ENCODE assay signal across 15 cellular contexts in the genomic region with DNA sequence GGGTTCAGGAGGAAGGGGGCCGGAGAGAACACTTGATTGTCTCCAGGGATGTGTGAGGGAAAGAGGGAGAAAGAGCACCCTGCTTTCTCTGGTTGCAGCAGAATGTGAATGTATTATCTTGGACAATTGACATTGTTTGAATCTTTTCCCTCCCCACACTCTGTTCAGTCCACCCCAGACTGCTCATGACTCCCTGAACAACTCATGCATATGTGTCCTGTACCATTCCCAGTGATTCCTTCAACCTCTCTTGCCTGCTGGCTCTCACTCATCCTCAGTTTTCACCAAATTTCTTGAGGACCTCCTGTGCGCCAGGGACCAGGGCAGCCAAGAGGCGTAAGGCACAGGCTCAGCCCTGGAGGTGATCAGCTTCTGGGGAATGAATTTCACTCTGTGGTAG. TPM values are rescaled to one million over a fixed set of nuclear protein-coding genes. Genes with fewer than 3 reads are reported as not detected.
DNase-seq lines count a peak whose midpoint lies in the region; ATAC-seq, FAIRE-seq and TF ChIP-seq lines count a peak whose summit lies in the region.
"Had no signal": no experiment of that assay in that cellular context is flagged by ENCODE, and none has a peak within 500 bp of the region (broad histone marks: within the 10 kb centered on the region; RNA-seq: fewer than 3 reads in every experiment).

No MANE protein-coding gene starts in this region.

- no peak overlapping the region for H3K14ac ChIP-seq in neuronal stem cell (ENCODE audit: low read length)

- H2BK5ac ChIP-seq in neuronal stem cell (ENCODE audit: low read length), result no peak overlapping the region

- BruUV-seq in HepG2 (replicated peaks; lab: Mats Ljungman, UMichigan), result no TSS peak

- H3K4me3 ChIP-seq in HepG2 (replicated peaks in 1 of 3; ENCODE audit: insufficient read depth in 1 of 3, low read depth in 2 of 3, low read length in 3 of 3) (no peak overlapping the region), right lobe of liver (no peak overlapping the region), bronchial epithelial cell (ENCODE audit: low read depth, low read length) (no peak overlapping the region), neuronal stem cell (ENCODE audit: low read length in 2 of 2) (no peak overlapping the region)
- H3K4me3 ChIP-seq: PC-9 had no signal

- no peak overlapping the region for H3K4me2 ChIP-seq in HepG2 (ENCODE audit: low read depth, low read length)
- H3K4me2 ChIP-seq in neuronal stem cell (ENCODE audit: insufficient read depth, low read length, poor library complexity, severe bottlenecking), result no peak overlapping the region
- H3K4me2 ChIP-seq: PC-9 had no signal

- ATAC-seq in HepG2 (peak; percentile 55), right lobe of liver (no peak), HG03196 (IDR thresholded peaks at IDR 0.05; ENCODE audit: unreplicated experiment) (no peak), GM21825 (IDR thresholded peaks at IDR 0.05; ENCODE audit: unreplicated experiment) (no peak)
- ATAC-seq: HCT116 had no signal

- peaks cover 56% of the 10 kb centered on the region for H3K4me1 ChIP-seq in HepG2 (ENCODE audit: insufficient read depth, low read length)
- H3K4me1 ChIP-seq in right lobe of liver, result no peaks in the 10 kb centered on the region
- H3K4me1 ChIP-seq in neuronal stem cell (ENCODE audit: control insufficient read depth in 2 of 2, insufficient read depth in 1 of 2, low read depth in 1 of 2, low read length in 2 of 2), result peaks cover 0 to 20% of the 10 kb centered on the region in 2 donors

- no peak for FAIRE-seq in HepG2 (lab: Jason Lieb, UNC)
- peak; percentile 79 for FAIRE-seq in bronchial epithelial cell (lab: Jason Lieb, UNC)

- H2BK12ac ChIP-seq in neuronal stem cell (ENCODE audit: low read length), result peak overlapping the region; percentile 2

- H3K36me3 ChIP-seq in HepG2 (replicated peaks in 1 of 2; ENCODE audit: control insufficient read depth in 1 of 2, insufficient read depth in 2 of 2, low read length in 2 of 2) (no peaks in the 10 kb centered on the region), right lobe of liver (no peaks in the 10 kb centered on the region), bronchial epithelial cell (ENCODE audit: control insufficient read depth, insufficient read depth, low read length) (no peaks in the 10 kb centered on the region), neuronal stem cell (replicated peaks in 1 of 2; ENCODE audit: control insufficient read depth in 2 of 2, insufficient read depth in 2 of 2, low read length in 2 of 2) (no peaks in the 10 kb centered on the region)

- no peak overlapping the region for H2AK5ac ChIP-seq in neuronal stem cell (ENCODE audit: low read depth, low read length)

- TF ChIP-seq POLR2A in HepG2 (IDR thresholded peaks at IDR 0.05; ENCODE audit: insufficient read depth in 1 of 2, low read depth in 2 of 2, low read length in 2 of 2), result no peak
- no peak for TF ChIP-seq POLR2A in right lobe of liver (IDR thresholded peaks at IDR 0.05)

- TF ChIP-seq CTCF in HepG2 (CRISPR knock-in tag; IDR thresholded peaks at IDR 0.05) (no peak), right lobe of liver (IDR thresholded peaks at IDR 0.05) (no peak), bronchial epithelial cell (IDR thresholded peaks at IDR 0.05; ENCODE audit: insufficient read depth, low read length, severe bottlenecking) (no peak)

- H2AFZ ChIP-seq in HepG2 (ENCODE audit: low read length) (peak overlapping the region; percentile 55), neuronal stem cell (ENCODE audit: low read length) (no peak overlapping the region)
- H2AFZ ChIP-seq: PC-9 had no signal

- no peak overlapping the region for H3K27ac ChIP-seq in HepG2 (ENCODE audit: extremely low read length, insufficient read depth, low read length)
- H3K27ac ChIP-seq in right lobe of liver, result no peak overlapping the region
- H3K27ac ChIP-seq in neuronal stem cell (replicated peaks; ENCODE audit: low read length), result no peak overlapping the region
- H3K27ac ChIP-seq: PC-9 had no signal

- in situ Hi-C loops in HepG2 (cut with HindIII; ENCODE audit: extremely low pct_ligation_motif_present, low pct_unique_long_range_greater_than_20kb), result no loop called here

- CTCF ChIA-PET in HepG2 (lab: Yijun Ruan, JAX; ENCODE audit: low intra/inter-chr PET ratio, low total read pairs), result no interaction called here

- H3K27me3 ChIP-seq in HepG2 (ENCODE audit: control insufficient read depth in 1 of 2, insufficient read depth in 2 of 2, low read length in 2 of 2), result no peaks in the 10 kb centered on the region
- H3K27me3 ChIP-seq in right lobe of liver, result no peaks in the 10 kb centered on the region
- H3K27me3 ChIP-seq in bronchial epithelial cell (ENCODE audit: control insufficient read depth, insufficient read depth, low read length), result no peaks in the 10 kb centered on the region
- no peaks in the 10 kb centered on the region for H3K27me3 ChIP-seq in neuronal stem cell (ENCODE audit: control insufficient read depth in 3 of 3, insufficient read depth in 3 of 3, low read depth in 1 of 3, low read length in 3 of 3)

- H4K20me1 ChIP-seq in HepG2 (ENCODE audit: insufficient read depth, low read length), result no peaks in the 10 kb centered on the region

- no peak overlapping the region for H3K4ac ChIP-seq in neuronal stem cell (ENCODE audit: low read length)

- intact Hi-C loops in HepG2 (cut with micrococcal nuclease; ENCODE audit: unreplicated experiment), result no loop called here
- intact Hi-C loops in right lobe of liver (cut with DNase I), result no loop called here

- no peak for TF ChIP-seq EP300 in HepG2 (IDR thresholded peaks at IDR 0.05; ENCODE audit: low read depth in 2 of 2, low read length in 2 of 2)
- TF ChIP-seq EP300 in HepG2 (CRISPR knock-in tag; IDR thresholded peaks at IDR 0.05; ENCODE audit: borderline replicate concordance), result 0 out of 2 replicates have a peak, but pooled peaks have one; percentile 16

- no peaks in the 10 kb centered on the region for H3K9me3 ChIP-seq in HepG2 (ENCODE audit: low read length)
- no peaks in the 10 kb centered on the region for H3K9me3 ChIP-seq in right lobe of liver
- H3K9me3 ChIP-seq in neuronal stem cell (replicated peaks in 1 of 2; ENCODE audit: control insufficient read depth in 2 of 2, insufficient read depth in 1 of 2, low read depth in 1 of 2, low read length in 2 of 2), result no peaks in the 10 kb centered on the region

- H3K23ac ChIP-seq in neuronal stem cell (ENCODE audit: low read depth, low read length, poor library complexity), result no peak overlapping the region

- H4K8ac ChIP-seq in neuronal stem cell (ENCODE audit: low read depth, low read length), result no peak overlapping the region

- H3K79me1 ChIP-seq in neuronal stem cell (ENCODE audit: low read depth, low read length), result no peaks in the 10 kb centered on the region

- peak overlapping the region; percentile 31 for H3K18ac ChIP-seq in neuronal stem cell (ENCODE audit: low read length)

- DNase-seq in HepG2 (ENCODE audit: low spot score), result no peak
- no peak for DNase-seq in right lobe of liver
- DNase-seq in bronchial epithelial cell (ENCODE audit: low read depth), result no peak
- no peak for DNase-seq in neuronal stem cell (ENCODE audit: low spot score)
- DNase-seq in activated T-cell treated with anti-CD3 and anti-CD28 coated beads, Interleukin-2, amount 50 U/mL, for 48 hours, result no peak
- DNase-seq: EL, Kasumi-1, NCI-H187, PC-9, T-helper 1 cell had no signal

- H3K79me2 ChIP-seq in HepG2 (ENCODE audit: insufficient read depth, low read length), result no peaks in the 10 kb centered on the region

- H2BK120ac ChIP-seq in neuronal stem cell (ENCODE audit: low read depth, low read length), result no peak overlapping the region

- H3K9ac ChIP-seq in HepG2 (ENCODE audit: insufficient read depth, low read depth, low read length) (no peak overlapping the region), neuronal stem cell (ENCODE audit: low read depth, low read length, poor library complexity) (no peak overlapping the region)

- H4K91ac ChIP-seq in neuronal stem cell (ENCODE audit: low read depth, low read length, poor library complexity), result no peak overlapping the region

- no peak for TF ChIP-seq RAD21 in HepG2 (CRISPR knock-in tag; IDR thresholded peaks at IDR 0.05)

- peak overlapping the region; percentile 19 for H2BK15ac ChIP-seq in neuronal stem cell (ENCODE audit: low read length)

- WGBS in HepG2 (ENCODE audit: low lambda C conversion rate), result 100% methylated on average over 3 of the region's 3 CpGs
- 92% methylated on average over 2 of the region's 3 CpGs for WGBS in right lobe of liver (ENCODE audit: insufficient coverage, low coverage, low lambda C conversion rate, missing lambda C conversion rate)
- WGBS in neuronal stem cell (ENCODE audit: extremely low coverage in 2 of 2, insufficient read length in 2 of 2, insufficient replicate concordance in 1 of 2), 2 donors, result no CpG with 5 or more reads among the region's 3 CpGs

- POLR2A ChIA-PET in HepG2 (lab: Yijun Ruan, JAX), result interaction anchor here (1.7 kb wide), 1 partner anchor 51 kb away, joined by 4 read pairs; no protein-coding TSS in a partner anchor

RNA-seq across cellular contexts. Expression of gene NOX3, which starts 5.4 kb away (rescaled TPM):
- total RNA-seq in HepG2 (2016; rRNA removed; fragmentation: Illumina TruSeq; extraction: Trizol), result 0.18 and 0.24 TPM in 2 replicates
- not detected in 2 replicates for total RNA-seq in HepG2 (2016; cell fraction: cytosol; rRNA removed; fragmentation: Illumina TruSeq; extraction: Trizol; ENCODE audit: low read depth)
- total RNA-seq in HepG2 (2016; cell fraction: insoluble cytoplasmic fraction; rRNA removed; fragmentation: Illumina TruSeq; extraction: Trizol), result 0.15 and 0.17 TPM in 2 replicates
- total RNA-seq in HepG2 (2016; cell fraction: membrane; rRNA removed; fragmentation: Illumina TruSeq; extraction: Trizol), result 0.19 TPM in 1 of 2 replicates, not detected in the other
- 0.28 and 0.31 TPM in 2 replicates for total RNA-seq in HepG2 (2016; cell fraction: nucleus; rRNA removed; fragmentation: Illumina TruSeq; extraction: Trizol)
- polyA plus RNA-seq in HepG2 (2011; rRNA removed), result 0.09 and 0.12 TPM in 2 replicates
- polyA plus RNA-seq in HepG2 (2011; cell fraction: cytosol; rRNA removed), result 0.05 TPM in 2 replicates
- polyA plus RNA-seq in HepG2 (2011; cell fraction: nucleus; rRNA removed), result not detected in 2 replicates
- 0.16 TPM in 1 of 2 replicates, not detected in the other for polyA plus RNA-seq in HepG2 (2012)
- polyA plus RNA-seq in HepG2 (2016; cell fraction: cytosol; fragmentation: Illumina TruSeq; extraction: Trizol; ENCODE audit: low read depth), result 0.05 TPM in 1 of 2 replicates, not detected in the other
- 0.11 TPM in 2 replicates for polyA plus RNA-seq in HepG2 (2016; cell fraction: insoluble cytoplasmic fraction; fragmentation: Illumina TruSeq; extraction: Trizol; ENCODE audit: low read depth)
- polyA plus RNA-seq in HepG2 (2016; cell fraction: membrane; fragmentation: Illumina TruSeq; extraction: Trizol; ENCODE audit: low read depth), result 0.15 TPM in 1 of 2 replicates, not detected in the other
- 0.44 TPM in 1 of 2 replicates, not detected in the other for polyA plus RNA-seq in HepG2 (2016; cell fraction: nucleus; fragmentation: Illumina TruSeq; extraction: Trizol; ENCODE audit: insufficient read depth, low read depth)
- polyA minus RNA-seq in HepG2 (2011; rRNA and poly(A)+ RNA removed; ENCODE audit: low replicate concordance), result not detected in 2 replicates
- polyA minus RNA-seq in HepG2 (2011; cell fraction: cytosol; rRNA and poly(A)+ RNA removed), result not detected in 2 replicates
- polyA minus RNA-seq in HepG2 (2011; cell fraction: nucleus; rRNA and poly(A)+ RNA removed), result 0.13 and 0.25 TPM in 2 replicates
- not detected for total RNA-seq in right lobe of liver
- total RNA-seq in bronchial epithelial cell, result not detected in 2 replicates
- polyA plus RNA-seq in neuronal stem cell (2013, experiment 1 of 2), result not detected
- polyA plus RNA-seq in neuronal stem cell (2013, experiment 2 of 2), result not detected
- total RNA-seq: MCF 10A, NCI-H460, PC-9 had no signal
